32 cellular contexts compared by ENCODE assay signal in genomic region chr3:24272875-24273274, GRCh38.
A peak's percentile ranks its signal among the peaks of the same experiment; 100 is the strongest.
DNase-seq lines count a peak whose midpoint lies in the region; ATAC-seq, FAIRE-seq and TF ChIP-seq lines count a peak whose summit lies in the region.
"Had no signal": no experiment of that assay in that cellular context is flagged by ENCODE, and none has a peak within 500 bp of the region (broad histone marks: within the 10 kb centered on the region; RNA-seq: fewer than 3 reads in every experiment).

No MANE protein-coding gene starts in this region.

- FAIRE-seq in pancreas (lab: Jason Lieb, UNC), result no peak
- FAIRE-seq: endothelial cell of umbilical vein, GM19239, H1, kidney had no signal

- H3K9me3 ChIP-seq in HEK293 (ENCODE audit: control insufficient read depth, insufficient read depth, low read depth, low read length) (no peaks in the 10 kb centered on the region), RWPE2 (ENCODE audit: severe bottlenecking) (no peaks in the 10 kb centered on the region), pancreas (no peaks in the 10 kb centered on the region)
- H3K9me3 ChIP-seq: adrenal gland, BE2C, psoas muscle, upper lobe of left lung had no signal

- H3K27ac ChIP-seq in HEK293 (ENCODE audit: extremely low read depth, low read depth, low read length) (no peak overlapping the region), RWPE2 (ENCODE audit: poor library complexity, severe bottlenecking) (no peak overlapping the region), foreskin keratinocyte (peak overlapping the region; percentile 15), pancreas (peak overlapping the region in 2 of 4 donors; percentile 4 to 34), coronary artery (no peak overlapping the region)
- H3K27ac ChIP-seq: adrenal gland, brain microvascular endothelial cell, psoas muscle, upper lobe of left lung had no signal

- peak; percentile 53; the same call in 1 of the 3 replicates for ATAC-seq in RWPE2 (ENCODE audit: low read depth)
- peak; percentile 65 for ATAC-seq in foreskin keratinocyte
- ATAC-seq in pancreas, result peak; percentile 69 to 81 (median 74)
- ATAC-seq in HG03025 (IDR thresholded peaks at IDR 0.05; ENCODE audit: low FRiP score, unreplicated experiment), result no peak
- ATAC-seq: CD8-positive, alpha-beta T cell; natural killer cell treated with Interleukin-12 subunit alpha and Interleukin-12 subunit beta and Interleukin-15 and Interleukin-18, amount 100 ng/mL, for 72 hours; psoas muscle had no signal

- H3K4me3 ChIP-seq in HEK293 (ENCODE audit: low read depth, low read length) (no peak overlapping the region), RWPE2 (ENCODE audit: severe bottlenecking) (no peak overlapping the region), pancreas (no peak overlapping the region), coronary artery (no peak overlapping the region)
- H3K4me3 ChIP-seq: adrenal gland, lung, psoas muscle, upper lobe of left lung had no signal

- POLR2A ChIA-PET in HEK293 (lab: Yijun Ruan, JAX), result no interaction called here

- H3K36me3 ChIP-seq in HEK293 (ENCODE audit: control insufficient read depth in 2 of 2, insufficient read depth in 1 of 2, low read length in 2 of 2) (no peaks in the 10 kb centered on the region), RWPE2 (ENCODE audit: low read depth) (no peaks in the 10 kb centered on the region), pancreas (no peaks in the 10 kb centered on the region)
- H3K36me3 ChIP-seq: adrenal gland, BE2C, brain microvascular endothelial cell, upper lobe of left lung had no signal

- DNase-seq in RWPE2 (ENCODE audit: low spot score) (no peak), foreskin keratinocyte (peak; percentile 32 to 55), pancreas (no peak), epidermal melanocyte (ENCODE audit: insufficient read length, low spot score) (no peak), coronary artery (ENCODE audit: low spot score) (no peak)
- DNase-seq: activated CD4-positive, alpha-beta memory T cell treated with anti-CD3 and anti-CD28 coated beads, Interleukin-2, amount 10 ng/mL, durations not matched to agents 7 days and 5 days; activated CD4-positive, alpha-beta T cell treated with anti-CD3 and anti-CD28 coated beads for 1 hour; activated CD8-positive, alpha-beta memory T cell treated with anti-CD3 and anti-CD28 coated beads, Interleukin-2, amount 50 U/mL, for 4 hours; activated naive CD4-positive, alpha-beta T cell treated with Interleukin-2 at 50 U/mL for 16 hours; adrenal gland; BE2C; brain microvascular endothelial cell; CD8-positive, alpha-beta T cell; DMS 273 treated with DMSO at 0.1 percent for 48 hours; KBM-7; kidney; MM.1S; NCI-H1105 treated with DMSO at 0.1 percent for 48 hours; NCI-H187 treated with DMSO at 0.1 percent for 48 hours; NCI-H524 treated with DMSO at 0.1 percent for 48 hours; occipital lobe; psoas muscle; SHP77; stimulated activated CD4-positive, alpha-beta T cell treated with anti-CD3 and anti-CD28 coated beads, Interleukin-4, amount 100 ng/mL, for 4 hours; upper lobe of left lung had no signal

- CTCF ChIA-PET in HEK293 (lab: Yijun Ruan, JAX), result interaction anchor here (0.6 to 0.9 kb wide), 3 partner anchors 8 to 389 kb away, joined by 3 to 5 read pairs (median 3); no protein-coding TSS in a partner anchor

- no peaks in the 10 kb centered on the region for H3K4me1 ChIP-seq in HEK293 (ENCODE audit: control insufficient read depth, insufficient read depth, low read length)
- peaks cover 7% of the 10 kb centered on the region for H3K4me1 ChIP-seq in RWPE2 (ENCODE audit: insufficient read depth, poor library complexity, severe bottlenecking)
- no peaks in the 10 kb centered on the region for H3K4me1 ChIP-seq in foreskin keratinocyte
- peaks cover 0 to 20% (median 10%) of the 10 kb centered on the region in 3 donors for H3K4me1 ChIP-seq in pancreas
- H3K4me1 ChIP-seq: adrenal gland, BE2C, upper lobe of left lung had no signal

- TF ChIP-seq CTCF in HEK293 (tag by site-specific recombination; IDR thresholded peaks at IDR 0.05) (no peak), RWPE2 (IDR thresholded peaks at IDR 0.05; ENCODE audit: poor library complexity, severe bottlenecking) (no peak), foreskin keratinocyte (conservative IDR thresholded peaks at IDR 0.05) (no peak), pancreas (IDR thresholded peaks at IDR 0.05) (no peak), coronary artery (IDR thresholded peaks at IDR 0.05) (no peak)

- WGBS in pancreas, 2 donors, result 17 to 26% methylated on average over 2 of the region's 2 CpGs

- intact Hi-C loops in pancreas (cut with DNase I), result no loop called here

- H3K27me3 ChIP-seq in RWPE2 (ENCODE audit: insufficient read depth, poor library complexity, severe bottlenecking) (no peaks in the 10 kb centered on the region), foreskin keratinocyte (no peaks in the 10 kb centered on the region), pancreas (no peaks in the 10 kb centered on the region)
- H3K27me3 ChIP-seq: adrenal gland, BE2C, brain microvascular endothelial cell, upper lobe of left lung had no signal

TF ChIP-seq in HEK293, 187 proteins besides CTCF, POLR2A, EP300 and RAD21:
- TF ChIP-seq ZFHX2 (tag by site-specific recombination; conservative IDR thresholded peaks at IDR 0.05) (peak; percentile 32; the same call in 1 of the 2 replicates), ZNF366 (tag by site-specific recombination; conservative IDR thresholded peaks at IDR 0.05) (peak; percentile 43; the same call in 1 of the 2 replicates), ZNF433 (tag by site-specific recombination; IDR thresholded peaks at IDR 0.05; ENCODE audit: low read depth) (no peak), SCRT2 (tag by site-specific recombination; IDR thresholded peaks at IDR 0.05) (peak; percentile 92), PRDM10 (tag by site-specific recombination; IDR thresholded peaks at IDR 0.05) (peak; percentile 84), ATF2 (tag by site-specific recombination; IDR thresholded peaks at IDR 0.05; ENCODE audit: low read depth) (peak; percentile 85), ZNF335 (tag by site-specific recombination; conservative IDR thresholded peaks at IDR 0.05) (peak; percentile 66), SALL2 (tag by site-specific recombination; IDR thresholded peaks at IDR 0.05; ENCODE audit: borderline replicate concordance) (no peak), ZBTB21 (tag by site-specific recombination; IDR thresholded peaks at IDR 0.05) (peak; percentile 42; the same call in 1 of the 2 replicates), ZNF362 (tag by site-specific recombination; IDR thresholded peaks at IDR 0.05) (peak; percentile 4; the same call in 1 of the 2 replicates)

Comparison
In these comparisons a context has a peak if more than half of its experiments do, and no peak if none do; other contexts are left out.
1. DNase-seq: peak in foreskin keratinocyte (2 of 2); none in RWPE2 (single experiment), pancreas (0 of 6), epidermal melanocyte (single experiment) and coronary artery (single experiment).